Comparison of ENCODE assay signal across 11 cellular contexts in the genomic region with DNA sequence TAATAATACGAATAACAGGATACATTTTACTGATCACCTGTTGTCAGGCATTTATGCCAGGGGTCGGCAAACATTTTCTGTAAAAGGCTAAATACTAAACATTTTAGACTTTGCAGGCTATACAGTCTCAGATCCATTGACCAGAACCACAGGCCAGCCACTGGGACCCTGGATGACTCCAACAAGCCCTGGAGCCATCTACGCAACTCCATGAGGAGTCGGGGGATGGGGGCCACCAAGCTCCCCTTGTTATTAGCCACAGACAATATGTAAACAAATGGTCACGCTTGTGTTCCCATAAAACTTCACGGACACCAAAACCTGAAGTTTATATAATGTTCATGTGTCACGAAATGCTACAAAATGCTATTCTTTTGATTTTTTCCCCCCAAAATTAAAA. TPM values are rescaled to one million over a fixed set of nuclear protein-coding genes. Genes with fewer than 3 reads are reported as not detected.
"Had no signal": no experiment of that assay in that cellular context is flagged by ENCODE, and none has a peak within 500 bp of the region (broad histone marks: within the 10 kb centered on the region; RNA-seq: fewer than 3 reads in every experiment).

No MANE protein-coding gene starts in this region.

- H3K27ac Mint-ChIP-seq: natural killer cell treated with Interleukin-12 subunit alpha and Interleukin-12 subunit beta and Interleukin-15 and Interleukin-18, amount 100 ng/mL, for 72 hours had no signal

- H3K27me3 ChIP-seq: cardiac muscle cell, uterus had no signal

- H3K9me3 ChIP-seq: uterus had no signal

- H3K4me3 ChIP-seq: cardiac muscle cell, uterus had no signal

- ATAC-seq: natural killer cell treated with Interleukin-12 subunit alpha and Interleukin-12 subunit beta and Interleukin-15 and Interleukin-18, amount 100 ng/mL, for 72 hours; stimulated activated naive CD8-positive, alpha-beta T cell treated with anti-CD3 and anti-CD28 coated beads, Interleukin-15, Interleukin-2, amounts not matched to agents 100 U/mL and 50 U/mL, for 24 hours had no signal

- H3K9me3 Mint-ChIP-seq: natural killer cell treated with Interleukin-12 subunit alpha and Interleukin-12 subunit beta and Interleukin-15 and Interleukin-18, amount 100 ng/mL, for 72 hours had no signal

- DNase-seq: cortex of kidney; erythroblast; hippocampal formation; mammary epithelial cell; stimulated activated CD4-positive, alpha-beta T cell treated with anti-CD3 and anti-CD28 coated beads, Interleukin-4, amount 100 ng/mL, for 1 hour; stimulated activated CD8-positive, alpha-beta memory T cell treated with anti-CD3 and anti-CD28 coated beads, Interleukin-4, amount 100 ng/mL, for 48 hours; stimulated activated naive CD8-positive, alpha-beta T cell treated with anti-CD3 and anti-CD28 coated beads, Interleukin-15, Interleukin-2, amounts not matched to agents 100 U/mL and 50 U/mL, for 24 hours; uterus had no signal

- H3K4me1 ChIP-seq: uterus had no signal

- H3K36me3 ChIP-seq: cardiac muscle cell, uterus had no signal

- H3K36me3 Mint-ChIP-seq: natural killer cell treated with Interleukin-12 subunit alpha and Interleukin-12 subunit beta and Interleukin-15 and Interleukin-18, amount 100 ng/mL, for 72 hours had no signal

- H3K27ac ChIP-seq: cardiac muscle cell had no signal

- H3K4me3 Mint-ChIP-seq: natural killer cell treated with Interleukin-12 subunit alpha and Interleukin-12 subunit beta and Interleukin-15 and Interleukin-18, amount 100 ng/mL, for 72 hours had no signal

RNA-seq across cellular contexts. Expression of gene EMID1, which starts 54.4 kb away (rescaled TPM):
- total RNA-seq: pulmonary artery endothelial cell had no signal
